In the genomic region with DNA sequence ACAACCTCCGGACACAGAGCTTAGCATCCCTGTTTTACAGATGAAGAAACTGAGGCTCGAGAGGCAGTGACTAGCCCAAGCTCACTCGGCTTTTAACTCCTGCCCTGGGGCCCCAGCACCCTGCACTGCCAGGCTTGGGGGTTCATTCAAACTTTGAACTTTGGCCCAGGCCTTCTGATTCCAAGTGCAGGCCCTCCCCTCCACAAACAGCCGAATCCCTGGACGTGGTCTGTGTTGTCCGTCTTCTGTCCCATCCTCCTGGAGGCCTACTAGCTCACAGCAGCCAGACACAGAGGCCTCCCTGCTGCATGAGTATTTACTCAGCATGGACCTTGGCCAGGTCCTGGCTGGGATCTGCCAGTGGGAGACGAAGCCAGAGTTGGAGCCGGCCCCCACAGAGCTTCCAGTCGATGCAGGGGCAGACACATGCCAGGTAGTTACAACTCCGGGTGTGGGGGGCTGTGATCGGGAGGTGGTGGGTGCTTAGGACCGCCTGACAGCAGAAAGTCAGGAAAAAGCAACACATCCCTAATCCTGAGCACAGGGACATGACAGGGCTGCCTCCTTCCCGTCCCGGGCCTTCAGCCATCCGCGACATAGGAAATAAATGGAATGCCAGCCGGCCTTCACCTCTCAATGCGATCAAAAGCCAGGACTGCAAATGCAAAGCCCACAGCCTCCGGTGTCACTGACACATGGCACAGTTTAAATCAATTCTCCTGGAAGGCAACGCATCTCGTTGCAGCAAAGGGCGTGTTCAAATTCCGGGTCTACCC, we compare ENCODE assay signal across 8 cellular contexts. TPM values are rescaled to one million over a fixed set of nuclear protein-coding genes. Genes with fewer than 3 reads are reported as not detected.
DNase-seq lines count a peak whose midpoint lies in the region; ATAC-seq and TF ChIP-seq lines count a peak whose summit lies in the region.

No MANE protein-coding gene starts in this region.

- DNase-seq in AG04449 (ENCODE audit: low read depth, low spot score) (no peak), omental fat pad (ENCODE audit: low spot score) (no peak), DMS79 (lab: John Stamatoyannopoulos, UW) (no peak), NCI-H1092 treated with DMSO at 0.1 percent for 48 hours (lab: John Stamatoyannopoulos, UW) (no peak)
- DNase-seq in effector memory CD4-positive, alpha-beta T cell, result no peak

- H3K27me3 ChIP-seq in effector memory CD4-positive, alpha-beta T cell (replicated peaks; ENCODE audit: control insufficient read depth, insufficient read depth, low read length, poor library complexity, severe bottlenecking), result no peaks in the 10 kb centered on the region
- no peaks in the 10 kb centered on the region for H3K27me3 ChIP-seq in muscle layer of duodenum (ENCODE audit: low read depth, low read length)

- H3K36me3 ChIP-seq in effector memory CD4-positive, alpha-beta T cell (ENCODE audit: control insufficient read depth, insufficient read depth, low read length), result no peaks in the 10 kb centered on the region
- H3K36me3 ChIP-seq in muscle layer of duodenum (ENCODE audit: control insufficient read depth in 1 of 2, insufficient read depth in 2 of 2, low read length in 2 of 2), result no peaks in the 10 kb centered on the region

- CTCF ChIA-PET in AG04449 (lab: Yijun Ruan, JAX), result interaction anchor here (0.9 to 12.4 kb wide), 2 partner anchors 22 to 37 kb away, joined by 4 to 179 read pairs; no protein-coding TSS in a partner anchor

- H3K4me3 ChIP-seq in AG04449 (ENCODE audit: low read depth, low read length) (peak overlapping the region; percentile 49), muscle layer of duodenum (ENCODE audit: low read depth in 1 of 2, low read length in 2 of 2) (peak overlapping the region; percentile 32 to 56)
- peak overlapping the region; percentile 48 for H3K4me3 ChIP-seq in effector memory CD4-positive, alpha-beta T cell (ENCODE audit: insufficient read depth, low read depth, low read length, poor library complexity, severe bottlenecking)

- POLR2A ChIA-PET in AG04449 (lab: Yijun Ruan, JAX), result interaction anchor here (0.7 to 2.6 kb wide), 5 partner anchors 11 to 62 kb away, joined by 3 to 11 read pairs (median 3); no protein-coding TSS in a partner anchor

- peaks cover 93% of the 10 kb centered on the region for H3K4me1 ChIP-seq in effector memory CD4-positive, alpha-beta T cell (ENCODE audit: control insufficient read depth, insufficient read depth, low read length, poor library complexity, severe bottlenecking)
- H3K4me1 ChIP-seq in muscle layer of duodenum (ENCODE audit: control insufficient read depth in 1 of 2, insufficient read depth in 2 of 2, low read length in 2 of 2), result peaks cover 44 to 80% of the 10 kb centered on the region in 2 donors

- peak overlapping the region; percentile 99 for H3K27ac ChIP-seq in effector memory CD4-positive, alpha-beta T cell (ENCODE audit: insufficient read depth, low read length, poor library complexity, severe bottlenecking)
- peak overlapping the region; percentile 96 for H3K27ac ChIP-seq in muscle layer of duodenum (ENCODE audit: low read length)

- TF ChIP-seq CTCF in AG04449 (IDR thresholded peaks at IDR 0.05; ENCODE audit: insufficient read depth, low read length, missing control alignments), result no peak
- TF ChIP-seq CTCF in omental fat pad (IDR thresholded peaks at IDR 0.05), result no peak

- ATAC-seq in activated CD4-positive, CD25-positive, alpha-beta regulatory T cell treated with anti-CD3 and anti-CD28 coated beads, Interleukin-2, amount 50 U/mL, for 24 hours, result no peak
- ATAC-seq in omental fat pad (ENCODE audit: low FRiP score), result no peak

- H3K9me3 ChIP-seq in effector memory CD4-positive, alpha-beta T cell (ENCODE audit: control insufficient read depth, low read length), result no peaks in the 10 kb centered on the region
- H3K9me3 ChIP-seq in muscle layer of duodenum (ENCODE audit: control insufficient read depth in 1 of 2, low read length in 2 of 2), result no peaks in the 10 kb centered on the region

TF ChIP-seq in PFSK-1, 5 proteins besides CTCF, POLR2A, EP300 and RAD21:
- TF ChIP-seq FOXP2 (optimal IDR thresholded peaks at IDR 0.05; ENCODE audit: borderline replicate concordance, extremely low read depth, extremely low read length, insufficient read depth) (peak; percentile 43), TAF1 (IDR thresholded peaks at IDR 0.05; ENCODE audit: borderline replicate concordance, insufficient read depth, low read length) (no peak)

RNA-seq across cellular contexts. Expression of gene IFFO2, which starts 7.4 kb away (rescaled TPM):
- polyA plus RNA-seq in PFSK-1 (2012; ENCODE audit: insufficient read length, low read depth), result 17.2 TPM
- total RNA-seq in omental fat pad, result 10 to 100 TPM in 1 of 4 donors, 1 to 10 TPM in 3; 2.3 to 12.9 (median 7.7) TPM

RNA-seq across cellular contexts. Expression of gene ALDH4A1, which starts 46.7 kb away (rescaled TPM):
- polyA plus RNA-seq in PFSK-1 (2012; ENCODE audit: insufficient read length, low read depth), result 13.6 TPM
- 10 to 100 TPM; 22.2 to 96.8 (median 67.3) TPM for total RNA-seq in omental fat pad
